ENCODE assay signal across 7 cellular contexts in the genomic region with DNA sequence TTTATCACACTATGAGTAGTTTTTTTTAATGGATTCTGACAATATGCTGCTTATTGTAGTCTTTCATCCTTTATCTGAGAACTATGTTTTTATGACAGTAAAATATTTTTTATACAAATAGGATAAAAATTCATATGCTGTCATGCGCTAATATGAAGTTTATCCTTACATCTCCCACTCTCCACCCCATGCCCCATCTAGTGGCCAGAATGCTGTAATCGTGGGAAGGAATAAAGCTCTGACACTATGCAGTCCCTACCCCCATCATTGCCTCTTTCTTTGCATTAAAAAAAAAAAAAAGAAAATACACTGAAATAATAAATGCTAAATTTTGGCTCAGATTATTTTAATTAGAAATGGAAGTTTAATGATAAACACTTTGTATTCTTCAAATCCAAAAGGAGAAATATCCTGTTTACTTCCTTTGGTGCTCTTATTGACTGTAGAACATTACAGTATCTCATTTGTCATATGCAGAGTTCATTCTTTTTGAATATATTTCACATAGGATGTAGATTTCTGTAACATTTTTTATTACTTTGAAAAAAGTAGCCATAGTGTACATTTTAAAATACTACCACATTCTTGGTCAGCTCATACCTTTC.
DNase-seq lines count a peak whose midpoint lies in the region; TF ChIP-seq lines count a peak whose summit lies in the region.

No MANE protein-coding gene starts in this region.

- H3K9me2 ChIP-seq in PC-9 (ENCODE audit: insufficient read depth): no peaks in the 10 kb centered on the region

- WGBS in sigmoid colon, 2 donors: 32 to 52% methylated on average over 2 of the region's 2 CpGs
- 33 to 52% (median 40%) methylated on average over 2 of the region's 2 CpGs for WGBS in spleen, 5 donors

- peak; percentile 32 for DNase-seq in H4 (ENCODE audit: low spot score)
- peak in 1 of 2 experiments; percentile 5 for DNase-seq in PC-9
- peak; percentile 42 for DNase-seq in foreskin melanocyte
- DNase-seq in sigmoid colon: peak; percentile 64
- no peak for DNase-seq in spleen
- DNase-seq in NCI-H187 treated with DMSO at 0.1 percent for 48 hours (lab: John Stamatoyannopoulos, UW): no peak
- DNase-seq in germinal center (ENCODE audit: low spot score): no peak

- H3K36me3 ChIP-seq in PC-9 (ENCODE audit: low read depth): no peaks in the 10 kb centered on the region
- no peaks in the 10 kb centered on the region for H3K36me3 ChIP-seq in sigmoid colon
- no peaks in the 10 kb centered on the region for H3K36me3 ChIP-seq in spleen

- POLR2A ChIA-PET in PC-9 (lab: Charles Lee; ENCODE audit: unreplicated experiment): no interaction called here

- no peaks in the 10 kb centered on the region for H3F3A ChIP-seq in PC-9 (ENCODE audit: insufficient read depth, low read depth)

- H3K79me2 ChIP-seq in PC-9 (ENCODE audit: low read depth): no peaks in the 10 kb centered on the region

- no peak overlapping the region for H2AFZ ChIP-seq in PC-9

- no peaks in the 10 kb centered on the region for H3K27me3 ChIP-seq in PC-9 (ENCODE audit: insufficient read depth, low read depth)
- H3K27me3 ChIP-seq in sigmoid colon: no peaks in the 10 kb centered on the region
- no peaks in the 10 kb centered on the region for H3K27me3 ChIP-seq in spleen (replicated peaks in 1 of 7)

- TF ChIP-seq CTCF in PC-9 (conservative IDR thresholded peaks at IDR 0.05): peak; percentile 46; the same call in 1 of the 2 replicates
- TF ChIP-seq CTCF in sigmoid colon (IDR thresholded peaks at IDR 0.05): peak; percentile 21 to 54 (median 48)
- TF ChIP-seq CTCF in spleen (IDR thresholded peaks at IDR 0.05 in 8 of 11, conservative IDR thresholded peaks at IDR 0.05 in 3 of 11): peak in 4 of 11 experiments; percentile 19 to 29 (median 21)

- H3K9me3 ChIP-seq in PC-9 (ENCODE audit: insufficient read depth, low read depth) (no peaks in the 10 kb centered on the region), sigmoid colon (no peaks in the 10 kb centered on the region), spleen (peaks cover 0 to 8% (median 0%) of the 10 kb centered on the region in 8 donors)

- no peak overlapping the region for H3K4me3 ChIP-seq in PC-9
- H3K4me3 ChIP-seq in sigmoid colon: no peak overlapping the region
- H3K4me3 ChIP-seq in spleen: no peak overlapping the region

- intact Hi-C loops in PC-9 (cut with micrococcal nuclease; ENCODE audit: unreplicated experiment) (no loop called here), sigmoid colon (cut with DNase I) (no loop called here), spleen (cut with DNase I; ENCODE audit: low total_unique reads) (no loop called here)

- no peak overlapping the region for H3K27ac ChIP-seq in PC-9
- peak overlapping the region in 3 of 4 donors; percentile 64 to 67 (median 66) for H3K27ac ChIP-seq in sigmoid colon
- peak overlapping the region in 1 of 8 donors; percentile 9 for H3K27ac ChIP-seq in spleen

- no peaks in the 10 kb centered on the region for H4K20me1 ChIP-seq in PC-9 (ENCODE audit: insufficient read depth)

- CTCF ChIA-PET in PC-9 (lab: Charles Lee): interaction anchor here (0.7 kb wide), 1 partner anchor 91 kb away, joined by 6 read pairs; no protein-coding TSS in a partner anchor

- TF ChIP-seq EP300 in sigmoid colon (IDR thresholded peaks at IDR 0.05): no peak

- H3K4me1 ChIP-seq in PC-9 (replicated peaks; ENCODE audit: insufficient read depth): no peaks in the 10 kb centered on the region
- peaks cover 0 to 40% (median 26%) of the 10 kb centered on the region in 4 donors for H3K4me1 ChIP-seq in sigmoid colon
- H3K4me1 ChIP-seq in spleen: no peaks in the 10 kb centered on the region

- no TSS peak for BruUV-seq in PC-9 (replicated peaks; lab: Mats Ljungman, UMichigan)

- TF ChIP-seq POLR2A in sigmoid colon (IDR thresholded peaks at IDR 0.05) (no peak), spleen (IDR thresholded peaks at IDR 0.05) (no peak)

- H3K4me2 ChIP-seq in PC-9: no peak overlapping the region

Comparison
In these comparisons a context has a peak if more than half of its experiments do, and no peak if none do; other contexts are left out.
1. DNase-seq: peak in H4 (single experiment), foreskin melanocyte (single experiment) and sigmoid colon (single experiment); none in spleen (single experiment), NCI-H187 treated with DMSO at 0.1 percent for 48 hours (single experiment) and germinal center (single experiment).